1 cellular context compared by ENCODE assay signal in genomic region chr6:157978021-157978783, GRCh38.
A peak's percentile ranks its signal among the peaks of the same experiment; 100 is the strongest.
TF ChIP-seq lines count a peak whose summit lies in the region.

No MANE protein-coding gene starts in this region.

TF ChIP-seq in HepG2, 621 proteins besides CTCF, POLR2A, EP300 and RAD21 (continued from another document):
- TF ChIP-seq POGK (CRISPR knock-in tag; conservative IDR thresholded peaks at IDR 0.05): peak; percentile 76; the same call in 1 of the 2 replicates
- 0 out of 2 replicates have a peak, but pooled peaks have one; percentile 14 for TF ChIP-seq ZNF644 (CRISPR knock-in tag; IDR thresholded peaks at IDR 0.05; ENCODE audit: low read depth)
- no peak for TF ChIP-seq THAP8 (CRISPR knock-in tag; IDR thresholded peaks at IDR 0.05; ENCODE audit: borderline replicate concordance)
- TF ChIP-seq ZBTB33 (CRISPR knock-in tag; IDR thresholded peaks at IDR 0.05): peak; percentile 58
- peak; percentile 35; the same call in 1 of the 2 replicates for TF ChIP-seq RAD51 (IDR thresholded peaks at IDR 0.05; ENCODE audit: borderline replicate concordance)
- TF ChIP-seq POLR2G (IDR thresholded peaks at IDR 0.05; ENCODE audit: low read depth, low read length): no peak
- TF ChIP-seq LRRFIP1 (CRISPR knock-in tag; conservative IDR thresholded peaks at IDR 0.05): no peak
- no peak for TF ChIP-seq TOPORS (CRISPR knock-in tag; IDR thresholded peaks at IDR 0.05)
- no peak for TF ChIP-seq XBP1 (CRISPR knock-in tag; IDR thresholded peaks at IDR 0.05)
- no peak for TF ChIP-seq HOXD1 (CRISPR knock-in tag; IDR thresholded peaks at IDR 0.05)
TF ChIP-seq in HepG2: peak in this region for 12.
